In the genomic region with DNA sequence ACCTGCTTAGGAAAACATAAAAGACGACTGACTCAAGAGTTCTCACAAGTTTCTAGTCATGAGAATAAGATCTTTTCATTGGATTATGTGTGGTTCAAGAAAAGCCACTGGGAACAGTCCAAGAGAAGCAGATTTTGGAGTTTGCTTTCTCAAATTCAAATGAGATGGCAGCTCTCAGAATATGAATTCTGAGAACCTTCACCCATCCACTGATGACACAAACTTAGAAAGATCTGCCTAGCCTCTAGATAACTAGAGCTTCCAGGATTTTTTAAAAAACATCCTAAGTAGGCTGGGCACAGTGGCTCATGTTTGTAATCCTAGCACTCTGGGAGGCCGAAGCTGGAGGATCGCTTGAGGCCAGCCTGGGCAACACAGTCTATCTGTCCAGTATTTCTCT, we compare ENCODE assay signal across 1 cellular context.
A peak's percentile ranks its signal among the peaks of the same experiment; 100 is the strongest.
TF ChIP-seq lines count a peak whose summit lies in the region.

No MANE protein-coding gene starts in this region.

TF ChIP-seq in HepG2, 621 proteins besides CTCF, POLR2A, EP300 and RAD21:
- TF ChIP-seq RBM22 (optimal IDR thresholded peaks at IDR 0.05; ENCODE audit: low read length) (peak; percentile 52), TFDP1 (CRISPR knock-in tag; IDR thresholded peaks at IDR 0.05; ENCODE audit: borderline replicate concordance) (no peak), STAT5B (CRISPR knock-in tag; IDR thresholded peaks at IDR 0.05) (no peak)
